ENCODE assay signal across 27 cellular contexts in the genomic region with DNA sequence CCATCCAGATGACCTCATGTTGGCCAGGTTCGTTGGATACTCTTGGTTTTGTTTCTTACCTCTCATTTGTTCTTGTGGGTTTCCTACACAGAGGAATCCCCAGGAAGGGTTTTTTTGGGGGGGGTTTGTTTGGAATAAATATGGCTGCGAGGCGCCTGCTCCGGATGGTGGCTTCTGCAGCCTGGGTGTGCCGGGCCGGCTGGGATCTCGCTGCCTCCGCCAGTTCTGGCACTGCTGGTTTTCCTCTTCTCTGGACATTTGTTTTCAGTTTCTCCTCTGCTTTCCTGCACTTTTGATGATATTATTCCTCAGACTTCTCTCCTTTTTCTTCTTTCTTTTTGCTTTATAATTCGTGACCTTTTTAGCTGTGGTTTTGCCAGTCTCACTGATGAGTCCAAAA.
"Had no signal": no experiment of that assay in that cellular context is flagged by ENCODE, and none has a peak within 500 bp of the region (broad histone marks: within the 10 kb centered on the region; RNA-seq: fewer than 3 reads in every experiment).

No MANE protein-coding gene starts in this region.

- DNase-seq: colonic mucosa; cortex of kidney; effector CD8-positive, alpha-beta T cell; effector memory CD8-positive, alpha-beta T cell; endodermal cell; erythroblast; esophagus squamous epithelium; foreskin fibroblast; foreskin melanocyte; gastrocnemius medialis; heart left ventricle; hypothalamus; immature natural killer cell; islet precursor cell; kidney; kidney glomerular epithelial cell; left colon; left lung; left ventricle myocardium superior; lower lobe of right lung; mesenchymal stem cell; mucosa of descending colon had no signal

- H3K9me3 ChIP-seq: colonic mucosa, esophagus squamous epithelium, gastrocnemius medialis, heart left ventricle, left lung, lower lobe of right lung had no signal

- H3K4me3 ChIP-seq: colonic mucosa, esophagus squamous epithelium, gastrocnemius medialis, heart left ventricle, hepatocyte, left lung, lower lobe of right lung, mucosa of descending colon had no signal

- H3K4me1 ChIP-seq: colonic mucosa, esophagus squamous epithelium, gastrocnemius medialis, lower lobe of right lung had no signal

- H3K4me2 ChIP-seq: hepatocyte had no signal

- H3K27ac ChIP-seq: colonic mucosa, epithelial cell of prostate, esophagus squamous epithelium, gastrocnemius medialis, heart left ventricle, hepatocyte, left lung, lower lobe of right lung had no signal

- H3K36me3 ChIP-seq: colonic mucosa, esophagus squamous epithelium, gastrocnemius medialis, heart left ventricle, left lung, lower lobe of right lung had no signal

- H3K9me3 Mint-ChIP-seq: dendritic cell treated with granulocyte-macrophage colony-stimulating factor and Interleukin-4, amounts not matched to agents 40 ng/mL and 50 ng/mL, for 4 days; effector memory CD8-positive, alpha-beta T cell; endodermal cell; immature natural killer cell had no signal

- H2AFZ ChIP-seq: hepatocyte had no signal

- H3K27ac Mint-ChIP-seq: dendritic cell treated with granulocyte-macrophage colony-stimulating factor and Interleukin-4, amounts not matched to agents 40 ng/mL and 50 ng/mL, for 4 days; effector memory CD8-positive, alpha-beta T cell; endodermal cell; immature natural killer cell; mesothelial cell of epicardium had no signal

- H3K36me3 Mint-ChIP-seq: immature natural killer cell, mesothelial cell of epicardium had no signal

- H3K4me1 Mint-ChIP-seq: endodermal cell, immature natural killer cell, mesothelial cell of epicardium had no signal

- H3K4me3 Mint-ChIP-seq: dendritic cell treated with granulocyte-macrophage colony-stimulating factor and Interleukin-4, amounts not matched to agents 40 ng/mL and 50 ng/mL, for 4 days; effector memory CD8-positive, alpha-beta T cell; endodermal cell; immature natural killer cell; mesothelial cell of epicardium had no signal

- H3K27me3 ChIP-seq: colonic mucosa, esophagus squamous epithelium, gastrocnemius medialis, hepatocyte, left lung had no signal

- ATAC-seq: effector memory CD8-positive, alpha-beta T cell; esophagus mucosa; gastrocnemius medialis; heart left ventricle; left colon; left lung; left ventricle myocardium superior; lower lobe of right lung; mucosa of descending colon had no signal

- H3K79me2 ChIP-seq: hepatocyte had no signal

- H3K27me3 Mint-ChIP-seq: dendritic cell treated with granulocyte-macrophage colony-stimulating factor and Interleukin-4, amounts not matched to agents 40 ng/mL and 50 ng/mL, for 4 days; effector memory CD8-positive, alpha-beta T cell had no signal
